In genomic region chr15:45796433-45796832, GRCh38 we compare ENCODE assay signal across 18 cellular contexts.
DNase-seq lines count a peak whose midpoint lies in the region; ATAC-seq and TF ChIP-seq lines count a peak whose summit lies in the region.
"Had no signal": no experiment of that assay in that cellular context is flagged by ENCODE, and none has a peak within 500 bp of the region (broad histone marks: within the 10 kb centered on the region; RNA-seq: fewer than 3 reads in every experiment).

No MANE protein-coding gene starts in this region.

- no peak overlapping the region for H3K4me3 ChIP-seq in BE2C (ENCODE audit: low read depth, low read length)
- H3K4me3 ChIP-seq: GM23248 had no signal

- H3K9me3 ChIP-seq in BE2C = no peaks in the 10 kb centered on the region

- no peak for ATAC-seq in GM18867 (IDR thresholded peaks at IDR 0.05; ENCODE audit: unreplicated experiment)
- ATAC-seq: T-helper 17 cell had no signal

- TF ChIP-seq CTCF in BE2C (IDR thresholded peaks at IDR 0.05; ENCODE audit: low read depth, low read length) = no peak

- H3K27me3 ChIP-seq in BE2C = peaks cover 5% of the 10 kb centered on the region; the same call in 1 of the 2 replicates

- no peaks in the 10 kb centered on the region for H3K4me1 ChIP-seq in BE2C

- DNase-seq in DMS53 (lab: John Stamatoyannopoulos, UW) (peak; percentile 71), NCI-H146 (lab: John Stamatoyannopoulos, UW) (peak; percentile 55), NCI-H82 treated with DMSO at 0.1 percent for 48 hours (lab: John Stamatoyannopoulos, UW; ENCODE audit: unreplicated experiment) (peak; percentile 20), mucosa of gallbladder (ENCODE audit: low spot score) (peak; percentile 16), glomerular visceral epithelial cell (ENCODE audit: extremely low spot score) (no peak), BE2C (no peak)
- DNase-seq: ACHN; CD4-positive, CD25-positive, alpha-beta regulatory T cell; DMS79 treated with DMSO at 0.1 percent for 48 hours; GM23248; HCEC 1CT; IMR-90; Kasumi-1; NCI-H1436; NCI-H510A; RPMI8226; T-helper 17 cell had no signal

- H3K36me3 ChIP-seq in BE2C = no peaks in the 10 kb centered on the region

Comparison
In these comparisons a context has a peak if more than half of its experiments do, and no peak if none do; other contexts are left out.
1. DNase-seq: peak in DMS53 (single experiment), NCI-H146 (single experiment), NCI-H82 treated with DMSO at 0.1 percent for 48 hours (single experiment) and mucosa of gallbladder (single experiment); none in glomerular visceral epithelial cell (single experiment) and BE2C (single experiment).